ENCODE assay signal across 1 cellular context in the genomic region with DNA sequence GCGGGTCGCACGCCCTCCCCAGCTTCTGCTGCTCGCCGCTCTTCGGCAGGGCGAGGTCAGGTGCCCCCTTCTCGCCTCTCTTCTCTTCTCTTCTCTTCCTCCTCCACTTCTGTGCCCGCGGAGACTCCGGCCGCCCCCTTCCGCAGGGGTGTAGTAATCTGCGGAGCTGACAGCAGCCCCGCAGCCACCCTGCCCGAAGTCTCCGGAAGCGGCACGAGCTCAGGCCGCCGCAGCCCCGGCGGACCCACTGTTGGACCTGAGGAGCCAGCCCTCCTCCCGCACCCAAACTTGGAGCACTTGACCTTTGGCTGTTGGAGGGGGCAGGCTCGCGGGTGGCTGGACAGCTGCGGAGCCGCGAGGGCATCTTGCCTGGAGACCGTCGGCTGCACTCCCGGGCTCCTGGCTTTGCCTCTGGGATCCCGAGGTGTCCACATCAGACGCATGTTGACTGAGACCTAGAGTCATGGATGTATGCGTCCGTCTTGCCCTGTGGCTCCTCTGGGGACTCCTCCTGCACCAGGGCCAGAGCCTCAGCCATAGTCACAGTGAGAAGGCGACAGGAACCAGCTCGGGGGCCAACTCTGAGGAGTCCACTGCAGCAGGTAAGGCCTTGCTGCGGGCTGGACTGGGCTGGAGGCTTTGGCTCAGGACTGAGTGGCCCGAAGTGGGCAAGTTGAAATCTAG.
TF ChIP-seq lines count a peak whose summit lies in the region.

No MANE protein-coding gene starts in this region.

TF ChIP-seq in SK-N-SH, 30 proteins besides CTCF, POLR2A, EP300 and RAD21 (continued from another document):
- TF ChIP-seq FOXJ3 (CRISPR knock-in tag; IDR thresholded peaks at IDR 0.05) (no peak), RFX5 (IDR thresholded peaks at IDR 0.05; ENCODE audit: low read length) (no peak), IRF3 (IDR thresholded peaks at IDR 0.05; ENCODE audit: low read depth, low read length) (no peak), MEF2A (IDR thresholded peaks at IDR 0.05; ENCODE audit: borderline replicate concordance, low read depth) (no peak), FOSL2 (IDR thresholded peaks at IDR 0.05; ENCODE audit: borderline replicate concordance, low read depth) (no peak), POLR2AphosphoS5 (IDR thresholded peaks at IDR 0.05; ENCODE audit: low read depth, low read length) (no peak), PBX3 (IDR thresholded peaks at IDR 0.05) (no peak), RCOR1 (IDR thresholded peaks at IDR 0.05; ENCODE audit: low read length) (no peak), NFIC (IDR thresholded peaks at IDR 0.05; ENCODE audit: borderline replicate concordance) (no peak), GABPA (IDR thresholded peaks at IDR 0.05; ENCODE audit: low read depth) (no peak), MXI1 (IDR thresholded peaks at IDR 0.05; ENCODE audit: low read depth, low read length) (no peak; the same call in 1 of the 2 replicates), TEAD4 (IDR thresholded peaks at IDR 0.05; ENCODE audit: borderline replicate concordance, insufficient read depth) (no peak), JUND (IDR thresholded peaks at IDR 0.05) (no peak), TCF12 (IDR thresholded peaks at IDR 0.05) (no peak), FOXM1 (IDR thresholded peaks at IDR 0.05; ENCODE audit: low read depth) (no peak), USF2 (IDR thresholded peaks at IDR 0.05; ENCODE audit: borderline replicate concordance, low read depth, low read length) (no peak)
- TF ChIP-seq, protein P1, sequence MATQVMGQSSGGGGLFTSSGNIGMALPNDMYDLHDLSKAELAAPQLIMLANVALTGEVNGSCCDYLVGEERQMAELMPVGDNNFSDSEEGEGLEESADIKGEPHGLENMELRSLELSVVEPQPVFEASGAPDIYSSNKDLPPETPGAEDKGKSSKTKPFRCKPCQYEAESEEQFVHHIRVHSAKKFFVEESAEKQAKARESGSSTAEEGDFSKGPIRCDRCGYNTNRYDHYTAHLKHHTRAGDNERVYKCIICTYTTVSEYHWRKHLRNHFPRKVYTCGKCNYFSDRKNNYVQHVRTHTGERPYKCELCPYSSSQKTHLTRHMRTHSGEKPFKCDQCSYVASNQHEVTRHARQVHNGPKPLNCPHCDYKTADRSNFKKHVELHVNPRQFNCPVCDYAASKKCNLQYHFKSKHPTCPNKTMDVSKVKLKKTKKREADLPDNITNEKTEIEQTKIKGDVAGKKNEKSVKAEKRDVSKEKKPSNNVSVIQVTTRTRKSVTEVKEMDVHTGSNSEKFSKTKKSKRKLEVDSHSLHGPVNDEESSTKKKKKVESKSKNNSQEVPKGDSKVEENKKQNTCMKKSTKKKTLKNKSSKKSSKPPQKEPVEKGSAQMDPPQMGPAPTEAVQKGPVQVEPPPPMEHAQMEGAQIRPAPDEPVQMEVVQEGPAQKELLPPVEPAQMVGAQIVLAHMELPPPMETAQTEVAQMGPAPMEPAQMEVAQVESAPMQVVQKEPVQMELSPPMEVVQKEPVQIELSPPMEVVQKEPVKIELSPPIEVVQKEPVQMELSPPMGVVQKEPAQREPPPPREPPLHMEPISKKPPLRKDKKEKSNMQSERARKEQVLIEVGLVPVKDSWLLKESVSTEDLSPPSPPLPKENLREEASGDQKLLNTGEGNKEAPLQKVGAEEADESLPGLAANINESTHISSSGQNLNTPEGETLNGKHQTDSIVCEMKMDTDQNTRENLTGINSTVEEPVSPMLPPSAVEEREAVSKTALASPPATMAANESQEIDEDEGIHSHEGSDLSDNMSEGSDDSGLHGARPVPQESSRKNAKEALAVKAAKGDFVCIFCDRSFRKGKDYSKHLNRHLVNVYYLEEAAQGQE (IDR thresholded peaks at IDR 0.05; ENCODE audit: low read depth, low read length) = no peak
- TF ChIP-seq, protein P2, sequence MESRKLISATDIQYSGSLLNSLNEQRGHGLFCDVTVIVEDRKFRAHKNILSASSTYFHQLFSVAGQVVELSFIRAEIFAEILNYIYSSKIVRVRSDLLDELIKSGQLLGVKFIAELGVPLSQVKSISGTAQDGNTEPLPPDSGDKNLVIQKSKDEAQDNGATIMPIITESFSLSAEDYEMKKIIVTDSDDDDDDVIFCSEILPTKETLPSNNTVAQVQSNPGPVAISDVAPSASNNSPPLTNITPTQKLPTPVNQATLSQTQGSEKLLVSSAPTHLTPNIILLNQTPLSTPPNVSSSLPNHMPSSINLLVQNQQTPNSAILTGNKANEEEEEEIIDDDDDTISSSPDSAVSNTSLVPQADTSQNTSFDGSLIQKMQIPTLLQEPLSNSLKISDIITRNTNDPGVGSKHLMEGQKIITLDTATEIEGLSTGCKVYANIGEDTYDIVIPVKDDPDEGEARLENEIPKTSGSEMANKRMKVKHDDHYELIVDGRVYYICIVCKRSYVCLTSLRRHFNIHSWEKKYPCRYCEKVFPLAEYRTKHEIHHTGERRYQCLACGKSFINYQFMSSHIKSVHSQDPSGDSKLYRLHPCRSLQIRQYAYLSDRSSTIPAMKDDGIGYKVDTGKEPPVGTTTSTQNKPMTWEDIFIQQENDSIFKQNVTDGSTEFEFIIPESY (IDR thresholded peaks at IDR 0.05; ENCODE audit: borderline replicate concordance, low read depth) = no peak
